Comparison of ENCODE assay signal across 5 cellular contexts in the genomic region with DNA sequence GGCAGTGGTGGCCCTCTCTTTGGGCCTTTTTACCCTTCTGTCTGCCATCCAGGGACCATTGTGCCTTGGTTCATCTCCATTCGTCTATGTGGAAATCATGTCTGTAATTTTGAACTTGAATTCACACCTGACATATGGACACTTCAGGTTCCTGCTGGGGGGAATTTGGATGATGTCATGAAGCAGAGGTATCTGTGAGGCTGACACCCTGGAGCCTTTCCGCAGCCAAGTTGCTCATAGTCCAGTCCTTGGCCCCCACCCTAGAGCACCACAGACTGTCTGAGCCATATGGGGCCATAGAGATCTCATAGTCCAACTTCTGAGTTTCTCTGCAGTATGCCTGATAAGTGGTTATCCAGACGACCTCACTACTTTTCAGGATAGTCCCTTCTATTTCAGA.
"Had no signal": no experiment of that assay in that cellular context is flagged by ENCODE, and none has a peak within 500 bp of the region (broad histone marks: within the 10 kb centered on the region; RNA-seq: fewer than 3 reads in every experiment).

No MANE protein-coding gene starts in this region.

- H3K4me3 ChIP-seq: GM23338, K562 had no signal

- H3K9me3 Mint-ChIP-seq: GM23338 had no signal

- H3K27ac Mint-ChIP-seq: GM23338, H9 had no signal

- H3K4me1 Mint-ChIP-seq: GM23338, H9 had no signal

- ATAC-seq: GM23338, K562 had no signal

- DNase-seq: H9, HCEC 1CT, IMR-90 had no signal

- H3K4me3 Mint-ChIP-seq: GM23338, H9 had no signal
